Comparison of ENCODE assay signal across 8 cellular contexts in genomic region chr11:123261345-123262106, GRCh38.
DNase-seq lines count a peak whose midpoint lies in the region; TF ChIP-seq lines count a peak whose summit lies in the region.

No MANE protein-coding gene starts in this region.

- WGBS in suprapubic skin: 23% methylated on average over 20 of the region's 25 CpGs

- H3K27ac ChIP-seq in RWPE1 (no peak overlapping the region), suprapubic skin (no peak overlapping the region)

- H3K27me3 ChIP-seq in suprapubic skin: peaks cover 14% of the 10 kb centered on the region

- peak; percentile 90 for TF ChIP-seq CTCF in RWPE1 (conservative IDR thresholded peaks at IDR 0.05; ENCODE audit: low read depth)
- peak; percentile 32 to 82 for TF ChIP-seq CTCF in suprapubic skin (IDR thresholded peaks at IDR 0.05)

- CTCF ChIA-PET in RWPE1 (lab: Yijun Ruan, JAX): interaction anchor here (0.5 to 2.2 kb wide), 13 partner anchors 9 to 322 kb away, joined by 3 to 16 read pairs (median 4); no protein-coding TSS in a partner anchor

- H3K4me1 ChIP-seq in suprapubic skin: no peaks in the 10 kb centered on the region

- DNase-seq in NCI-H2107 treated with DMSO at 0.1 percent for 48 hours (lab: John Stamatoyannopoulos, UW; ENCODE audit: unreplicated experiment): peak; percentile 9
- no peak for DNase-seq in NCI-H2107 (lab: John Stamatoyannopoulos, UW)
- DNase-seq in HT1080 (ENCODE audit: low read depth): peak; percentile 69
- peak; percentile 70 for DNase-seq in RWPE1 (ENCODE audit: low spot score)
- DNase-seq in activated effector memory CD4-positive, alpha-beta T cell treated with anti-CD3 and anti-CD28 coated beads, Interleukin-2, amount 50 U/mL, for 16 hours: peak; percentile 87
- DNase-seq in foreskin melanocyte: peak; percentile 50
- peak in 50 of 56 donors; percentile 5 to 79 (median 44) for DNase-seq in nucleus accumbens (lab: John Stamatoyannopoulos, UW)
- DNase-seq in suprapubic skin (ENCODE audit: low spot score in 2 of 2): peak; percentile 77 to 86

- no peaks in the 10 kb centered on the region for H3K9me3 ChIP-seq in suprapubic skin

- H3K36me3 ChIP-seq in suprapubic skin: no peaks in the 10 kb centered on the region

- TF ChIP-seq EP300 in suprapubic skin (IDR thresholded peaks at IDR 0.05): no peak

- POLR2A ChIA-PET in RWPE1 (lab: Yijun Ruan, JAX; ENCODE audit: low non-redundant PET): interaction anchor here (0.6 kb wide), 1 partner anchor 63 kb away, joined by 3 read pairs; no protein-coding TSS in a partner anchor

- peak overlapping the region; percentile 24 for H3K4me3 ChIP-seq in suprapubic skin

- TF ChIP-seq POLR2A in suprapubic skin (IDR thresholded peaks at IDR 0.05): no peak
